Comparison of ENCODE assay signal across 29 cellular contexts in the genomic region with DNA sequence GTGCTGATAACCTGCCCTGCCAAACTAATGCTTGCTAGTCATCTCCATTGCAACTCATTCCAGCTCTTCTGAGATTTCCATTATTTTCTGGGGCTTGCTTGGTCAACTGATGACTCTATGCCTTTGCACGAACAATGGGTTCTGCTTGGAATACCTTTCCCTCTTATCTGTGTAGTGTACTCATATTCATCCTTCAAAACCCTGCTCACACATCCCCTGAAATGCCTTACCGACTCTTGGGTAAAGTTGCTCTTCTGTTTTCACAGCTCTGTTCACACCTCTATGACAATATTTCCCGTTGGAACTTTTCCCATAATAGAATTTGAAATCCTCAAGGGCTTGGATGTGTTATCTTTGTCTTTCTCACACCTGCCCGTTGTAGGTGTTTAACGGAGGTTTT.
"Had no signal": no experiment of that assay in that cellular context is flagged by ENCODE, and none has a peak within 500 bp of the region (broad histone marks: within the 10 kb centered on the region; RNA-seq: fewer than 3 reads in every experiment).

No MANE protein-coding gene starts in this region.

- H3K27me3 ChIP-seq: neural progenitor cell, ovary, right lobe of liver, sigmoid colon, stomach, thyroid gland, tibial nerve, upper lobe of right lung, uterus had no signal

- ATAC-seq: naive thymus-derived CD4-positive, alpha-beta T cell; natural killer cell; psoas muscle; right cardiac atrium; right lobe of liver; stimulated activated effector memory CD8-positive, alpha-beta T cell treated with anti-CD3 and anti-CD28 coated beads, Interleukin-12 subunit alpha, Interleukin-12 subunit beta, amount 100 ng/mL, for 72 hours; stimulated activated naive B cell treated with anti-CD40 and anti-IgM and Interleukin-4, amounts not matched to agents 10 μg/mL and 1 μg/mL and 100 μg/mL, for 72 hours; upper lobe of right lung had no signal

- DNase-seq: naive thymus-derived CD4-positive, alpha-beta T cell; natural killer cell; occipital lobe; ovary; posterior cingulate gyrus; psoas muscle; right cardiac atrium; right lobe of liver; sigmoid colon; small intestine; stimulated activated CD4-positive, alpha-beta T cell treated with anti-CD3 and anti-CD28 coated beads, Interleukin-15, amount 100 ng/mL, for 24 hours; stimulated activated CD4-positive, alpha-beta T cell treated with anti-CD3 and anti-CD28 coated beads, Interleukin-2, amount 100 ng/mL, for 24 hours; stimulated activated CD4-positive, alpha-beta T cell treated with anti-CD3 and anti-CD28 coated beads, Interleukin-2, amount 100 ng/mL, for 48 hours; stimulated activated CD4-positive, alpha-beta T cell treated with anti-CD3 and anti-CD28 coated beads, Interleukin-4, amount 100 ng/mL, for 24 hours; stimulated activated naive B cell treated with anti-CD40 and anti-IgM and Interleukin-4, amounts not matched to agents 10 μg/mL and 1 μg/mL and 100 μg/mL, for 72 hours; stimulated activated naive CD4-positive, alpha-beta T cell treated with Interleukin-2 at 50 U/mL for 16 hours; stomach; thyroid gland; trophoblast cell; upper lobe of right lung; uterus had no signal

- H3K4me1 ChIP-seq: parathyroid adenoma, psoas muscle, right lobe of liver, sigmoid colon, thyroid gland, tibial nerve, upper lobe of right lung, uterus had no signal

- H2AFZ ChIP-seq: neural progenitor cell, parathyroid adenoma had no signal

- H3K9ac ChIP-seq: neural progenitor cell, parathyroid adenoma had no signal

- FAIRE-seq: small intestine had no signal

- H3K79me2 ChIP-seq: parathyroid adenoma had no signal

- H3K27ac ChIP-seq: neural progenitor cell, ovary, parathyroid adenoma, psoas muscle, right lobe of liver, sigmoid colon, stomach, thoracic aorta, thyroid gland, tibial nerve, upper lobe of right lung, uterus had no signal

- H3K27me3 Mint-ChIP-seq: progenitor cell of endocrine pancreas; stimulated activated naive B cell treated with anti-CD40 and anti-IgM and Interleukin-4, amounts not matched to agents 10 μg/mL and 1 μg/mL and 100 μg/mL, for 72 hours; stimulated activated naive CD8-positive, alpha-beta T cell treated with anti-CD3 and anti-CD28 coated beads, Interleukin-15, Interleukin-2, amounts not matched to agents 100 ng/mL and 50 ng/mL, for 24 hours had no signal

- H3K4me3 ChIP-seq: neural progenitor cell, ovary, psoas muscle, right lobe of liver, sigmoid colon, stomach, thoracic aorta, thyroid gland, tibial nerve, upper lobe of right lung, uterus had no signal

- H3K9me3 ChIP-seq: ovary, psoas muscle, right lobe of liver, sigmoid colon, stomach, thoracic aorta, thyroid gland, tibial nerve, upper lobe of right lung, uterus had no signal

- H3K4me3 Mint-ChIP-seq: naive thymus-derived CD4-positive, alpha-beta T cell; natural killer cell; nephron; neural progenitor cell; stimulated activated effector memory CD8-positive, alpha-beta T cell treated with anti-CD3 and anti-CD28 coated beads, Interleukin-12 subunit alpha, Interleukin-12 subunit beta, amount 100 ng/mL, for 72 hours; stimulated activated naive B cell treated with anti-CD40 and anti-IgM and Interleukin-4, amounts not matched to agents 10 μg/mL and 1 μg/mL and 100 μg/mL, for 72 hours; stimulated activated naive CD8-positive, alpha-beta T cell treated with anti-CD3 and anti-CD28 coated beads, Interleukin-15, Interleukin-2, amounts not matched to agents 100 ng/mL and 50 ng/mL, for 24 hours had no signal

- H3K27ac Mint-ChIP-seq: naive thymus-derived CD4-positive, alpha-beta T cell; natural killer cell; nephron; neural progenitor cell; progenitor cell of endocrine pancreas; stimulated activated effector memory CD8-positive, alpha-beta T cell treated with anti-CD3 and anti-CD28 coated beads, Interleukin-12 subunit alpha, Interleukin-12 subunit beta, amount 100 ng/mL, for 72 hours; stimulated activated naive B cell treated with anti-CD40 and anti-IgM and Interleukin-4, amounts not matched to agents 10 μg/mL and 1 μg/mL and 100 μg/mL, for 72 hours; stimulated activated naive CD8-positive, alpha-beta T cell treated with anti-CD3 and anti-CD28 coated beads, Interleukin-15, Interleukin-2, amounts not matched to agents 100 ng/mL and 50 ng/mL, for 24 hours had no signal

- H3K36me3 ChIP-seq: neural progenitor cell, ovary, right lobe of liver, sigmoid colon, stomach, thoracic aorta, thyroid gland, tibial nerve, upper lobe of right lung, uterus had no signal

- H3K9me3 Mint-ChIP-seq: natural killer cell; stimulated activated naive CD8-positive, alpha-beta T cell treated with anti-CD3 and anti-CD28 coated beads, Interleukin-15, Interleukin-2, amounts not matched to agents 100 ng/mL and 50 ng/mL, for 24 hours had no signal

- H3K4me2 ChIP-seq: neural progenitor cell had no signal

- H3K36me3 Mint-ChIP-seq: naive thymus-derived CD4-positive, alpha-beta T cell; natural killer cell; stimulated activated effector memory CD8-positive, alpha-beta T cell treated with anti-CD3 and anti-CD28 coated beads, Interleukin-12 subunit alpha, Interleukin-12 subunit beta, amount 100 ng/mL, for 72 hours; stimulated activated naive B cell treated with anti-CD40 and anti-IgM and Interleukin-4, amounts not matched to agents 10 μg/mL and 1 μg/mL and 100 μg/mL, for 72 hours had no signal
